ENCODE assay signal across 8 cellular contexts in genomic region chr14:31229638-31230229, GRCh38. TPM values are rescaled to one million over a fixed set of nuclear protein-coding genes. Genes with fewer than 3 reads are reported as not detected.
DNase-seq lines count a peak whose midpoint lies in the region; ATAC-seq and TF ChIP-seq lines count a peak whose summit lies in the region.

No MANE protein-coding gene starts in this region.

- H3K27ac ChIP-seq in liver (ENCODE audit: low read depth in 1 of 2, low read length in 2 of 2) (peak overlapping the region; percentile 60 to 90), vagina (peak overlapping the region; percentile 61)

- no peaks in the 10 kb centered on the region for H3K9me3 Mint-ChIP-seq in activated T-helper 17 cell treated with anti-CD3 and anti-CD28 coated beads, Interleukin-2, amount 50 U/mL, for 72 hours

- peak; percentile 60 to 70 for TF ChIP-seq RAD21 in liver (IDR thresholded peaks at IDR 0.05)

- no peak overlapping the region for H3K4me3 Mint-ChIP-seq in activated T-helper 17 cell treated with anti-CD3 and anti-CD28 coated beads, Interleukin-2, amount 50 U/mL, for 72 hours

- H3K27me3 ChIP-seq in liver (ENCODE audit: control insufficient read depth in 4 of 4, insufficient read depth in 4 of 4, low read length in 3 of 4) = no peaks in the 10 kb centered on the region
- no peaks in the 10 kb centered on the region for H3K27me3 ChIP-seq in vagina

- H3K4me3 ChIP-seq in choroid plexus epithelial cell (ENCODE audit: low read depth, low read length) = peak overlapping the region; percentile 46
- no peak overlapping the region for H3K4me3 ChIP-seq in liver (ENCODE audit: low read depth in 1 of 3, low read length in 3 of 3)
- H3K4me3 ChIP-seq in vagina = no peak overlapping the region

- H3K36me3 Mint-ChIP-seq in activated T-helper 17 cell treated with anti-CD3 and anti-CD28 coated beads, Interleukin-2, amount 50 U/mL, for 72 hours (ENCODE audit: low read depth) = no peaks in the 10 kb centered on the region

- no peak overlapping the region for H3K27ac Mint-ChIP-seq in activated T-helper 17 cell treated with anti-CD3 and anti-CD28 coated beads, Interleukin-2, amount 50 U/mL, for 72 hours

- peaks cover 5 to 19% (median 10%) of the 10 kb centered on the region in 4 donors for H3K4me1 ChIP-seq in liver (ENCODE audit: control insufficient read depth in 4 of 4, insufficient read depth in 4 of 4, low read length in 3 of 4)
- peaks cover 5% of the 10 kb centered on the region for H3K4me1 ChIP-seq in vagina

- H3K4me1 Mint-ChIP-seq in activated T-helper 17 cell treated with anti-CD3 and anti-CD28 coated beads, Interleukin-2, amount 50 U/mL, for 72 hours = no peaks in the 10 kb centered on the region

- H3K27me3 Mint-ChIP-seq in activated T-helper 17 cell treated with anti-CD3 and anti-CD28 coated beads, Interleukin-2, amount 50 U/mL, for 72 hours = no peaks in the 10 kb centered on the region

- H3K9me3 ChIP-seq in liver (ENCODE audit: control insufficient read depth in 4 of 4, low read length in 3 of 4) (no peaks in the 10 kb centered on the region), vagina (no peaks in the 10 kb centered on the region)

- DNase-seq in GM04504 (ENCODE audit: low read depth) (peak; percentile 89), NCI-H510A treated with DMSO at 0.1 percent for 48 hours (lab: John Stamatoyannopoulos, UW) (peak; percentile 42), choroid plexus epithelial cell (ENCODE audit: low read depth) (peak; percentile 98), vagina (ENCODE audit: extremely low spot score in 2 of 2) (peak in 1 of 2 donors; percentile 95), DMS79 treated with DMSO at 0.1 percent for 48 hours (lab: John Stamatoyannopoulos, UW) (no peak)

- H3K36me3 ChIP-seq in liver (ENCODE audit: control insufficient read depth in 4 of 4, insufficient read depth in 3 of 4, low read depth in 1 of 4, low read length in 3 of 4) (no peaks in the 10 kb centered on the region), vagina (no peaks in the 10 kb centered on the region)

- H3K9ac ChIP-seq in liver (ENCODE audit: low read depth in 1 of 2, low read length in 2 of 2) = peak overlapping the region in 1 of 2 donors; percentile 66

- ATAC-seq in activated T-helper 17 cell treated with anti-CD3 and anti-CD28 coated beads, Interleukin-2, amount 50 U/mL, for 72 hours (replicated peaks) = no peak
- no peak for ATAC-seq in GM21423 (IDR thresholded peaks at IDR 0.05; ENCODE audit: unreplicated experiment)

- 10% methylated on average over 9 of the region's 9 CpGs for WGBS in liver

- intact Hi-C loops in vagina (cut with DNase I) = no loop called here

- TF ChIP-seq POLR2A in vagina (IDR thresholded peaks at IDR 0.05) = no peak

- TF ChIP-seq CTCF in choroid plexus epithelial cell (conservative IDR thresholded peaks at IDR 0.05; ENCODE audit: low read depth, low read length) = no peak
- TF ChIP-seq CTCF in liver (IDR thresholded peaks at IDR 0.05; ENCODE audit: low read depth, low read length, missing input control) = no peak
- no peak for TF ChIP-seq CTCF in vagina (IDR thresholded peaks at IDR 0.05)

TF ChIP-seq in liver, 16 proteins besides CTCF, POLR2A, EP300 and RAD21:
- TF ChIP-seq ATF3 (IDR thresholded peaks at IDR 0.05) (peak; percentile 90), FOXA2 (IDR thresholded peaks at IDR 0.05) (peak; percentile 100), ZBTB33 (IDR thresholded peaks at IDR 0.05) (peak; percentile 94), NR2F2 (IDR thresholded peaks at IDR 0.05) (peak; percentile 83), MAX (IDR thresholded peaks at IDR 0.05) (peak; percentile 94), HNF4A (conservative IDR thresholded peaks at IDR 0.05) (peak; percentile 92 to 96), REST (IDR thresholded peaks at IDR 0.05) (peak; percentile 89), TAF1 (conservative IDR thresholded peaks at IDR 0.05) (peak; percentile 61), FOXA1 (IDR thresholded peaks at IDR 0.05) (peak; percentile 100), GABPA (IDR thresholded peaks at IDR 0.05 in 1 of 2, conservative IDR thresholded peaks at IDR 0.05 in 1 of 2) (peak in 1 of 2 donors; percentile 66), SP1 (IDR thresholded peaks at IDR 0.05) (peak; percentile 100), YY1 (IDR thresholded peaks at IDR 0.05) (peak; percentile 92), RXRA (IDR thresholded peaks at IDR 0.05) (peak; percentile 99), EGR1 (IDR thresholded peaks at IDR 0.05; ENCODE audit: low read depth in 2 of 2) (peak in 1 of 2 donors; percentile 75), JUND (IDR thresholded peaks at IDR 0.05) (peak; percentile 96 to 97), HNF4G (IDR thresholded peaks at IDR 0.05) (peak; percentile 85)

RNA-seq across cellular contexts. Expression of gene HECTD1, which starts 22.1 kb away (rescaled TPM):
- total RNA-seq in liver (100 to 1,000 TPM; 186 to 256 TPM), vagina (325 TPM)
- polyA plus RNA-seq in liver = 10 to 100 TPM; 46.8 to 49.3 TPM
- 10 to 100 TPM; 88.3 to 92.8 TPM for total RNA-seq in activated T-helper 17 cell treated with anti-CD3 and anti-CD28 coated beads, Interleukin-2, amount 50 U/mL, for 72 hours
